Comparison of ENCODE assay signal across 8 cellular contexts in the genomic region with DNA sequence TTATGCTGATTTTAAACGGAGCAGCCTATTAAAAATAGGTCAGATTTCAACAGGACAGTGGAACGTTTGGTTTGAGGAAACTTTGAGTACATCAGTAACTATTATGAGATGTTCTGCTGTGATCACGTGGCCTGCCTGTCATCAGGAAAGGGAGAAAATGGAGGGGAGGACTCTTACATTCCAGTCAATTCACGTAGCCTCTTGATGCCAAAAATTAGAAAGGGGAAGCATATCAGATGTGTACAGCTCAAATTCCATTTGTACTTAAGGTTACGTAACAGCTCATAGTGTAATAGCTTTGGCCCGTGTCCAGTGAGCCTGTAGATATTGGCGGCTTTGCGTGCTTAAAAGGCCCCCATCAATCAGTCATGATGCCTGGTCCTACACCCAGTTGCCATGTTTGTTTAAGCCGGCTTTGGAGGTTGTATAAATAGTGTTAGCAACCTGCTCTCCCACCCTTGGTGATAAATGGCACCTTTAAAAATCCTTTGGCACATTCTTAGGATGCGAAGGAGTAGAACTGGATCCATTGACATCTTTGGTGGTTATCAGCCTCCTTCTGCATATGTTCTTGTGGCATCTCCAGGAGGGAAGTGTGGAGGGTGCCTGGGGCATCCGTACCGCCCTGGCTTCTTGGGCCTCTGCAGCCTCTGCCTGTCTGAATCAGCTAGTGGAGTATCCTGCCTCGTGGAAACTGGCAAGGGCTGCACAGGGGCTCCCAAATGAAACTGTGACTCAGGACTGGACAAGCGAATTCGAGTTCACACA.
DNase-seq lines count a peak whose midpoint lies in the region; ATAC-seq, FAIRE-seq and TF ChIP-seq lines count a peak whose summit lies in the region.

No MANE protein-coding gene starts in this region.

- intact Hi-C loops in K562 (cut with micrococcal nuclease) = no loop called here

- TF ChIP-seq EP300 in K562 (IDR thresholded peaks at IDR 0.05; ENCODE audit: low read length) = no peak

- no peaks in the 10 kb centered on the region for H4K20me1 ChIP-seq in K562 (replicated peaks; ENCODE audit: control insufficient read depth, insufficient read depth, low read length)

- H3K4me2 ChIP-seq in K562 (ENCODE audit: insufficient read depth, low read length) = no peak overlapping the region

- peaks cover 0 to 8% of the 10 kb centered on the region in 2 experiments; a peak in 3 of 5 replicates for H3K27me3 ChIP-seq in K562 (ENCODE audit: control insufficient read depth in 2 of 2, insufficient read depth in 2 of 2, low read length in 2 of 2)

- POLR2A ChIA-PET in K562 (lab: Yijun Ruan, JAX) = no interaction called here

- H2AFZ ChIP-seq in K562 (ENCODE audit: low read depth, low read length) = no peak overlapping the region

- no peak for FAIRE-seq in K562 (lab: Jason Lieb, UNC)

- WGBS in K562 (ENCODE audit: insufficient coverage, low coverage, missing lambda C conversion rate) = 3% methylated on average over 15 of the region's 15 CpGs

- no peaks in the 10 kb centered on the region for H3K4me1 ChIP-seq in K562 (replicated peaks in 1 of 2; ENCODE audit: control insufficient read depth in 2 of 2, insufficient read depth in 2 of 2, low read length in 2 of 2)

- no peaks in the 10 kb centered on the region for H3K9me1 ChIP-seq in K562 (ENCODE audit: control insufficient read depth, insufficient read depth, low read length)

- H3K79me2 ChIP-seq in K562 (ENCODE audit: control insufficient read depth, insufficient read depth, low read length) = no peaks in the 10 kb centered on the region

- no peaks in the 10 kb centered on the region for H3K9me3 ChIP-seq in K562 (replicated peaks; ENCODE audit: control insufficient read depth, insufficient read depth, low read depth, low read length)

- no peak for TF ChIP-seq CTCF in K562 (IDR thresholded peaks at IDR 0.05 in 2 of 3, conservative IDR thresholded peaks at IDR 0.05 in 1 of 3; ENCODE audit: insufficient read depth in 2 of 3, low read depth in 1 of 3, low read length in 3 of 3)
- TF ChIP-seq CTCF in GM13977 (IDR thresholded peaks at IDR 0.05; ENCODE audit: extremely low read depth, insufficient read depth, missing control alignments) = no peak

- H3K36me3 ChIP-seq in K562 (ENCODE audit: control insufficient read depth, insufficient read depth, low read length) = no peaks in the 10 kb centered on the region

- H3K4me3 ChIP-seq in K562 = no peak overlapping the region

- peaks cover 8% of the 10 kb centered on the region for H3K27me3 Mint-ChIP-seq in activated naive CD8-positive, alpha-beta T cell treated with anti-CD3 and anti-CD28 coated beads for 36 hours

- H3K4me1 Mint-ChIP-seq in activated naive CD8-positive, alpha-beta T cell treated with anti-CD3 and anti-CD28 coated beads for 36 hours = no peaks in the 10 kb centered on the region

- ATAC-seq in K562 = no peak

- DNase-seq in AG20443 (ENCODE audit: low spot score) (peak; percentile 66), NCI-H146 treated with DMSO at 0.1 percent for 48 hours (lab: John Stamatoyannopoulos, UW; ENCODE audit: unreplicated experiment) (peak; percentile 48), K562 (ENCODE audit: extremely low read depth in 1 of 4, low spot score in 3 of 4) (no peak), lung microvascular endothelial cell (ENCODE audit: low read depth in 2 of 2) (peak; percentile 90 to 99), cerebellar nuclear complex (lab: John Stamatoyannopoulos, UW) (no peak), GM13977 (ENCODE audit: low spot score) (no peak), T-helper 9 cell (no peak)
- DNase-seq in activated naive CD8-positive, alpha-beta T cell treated with anti-CD3 and anti-CD28 coated beads for 36 hours = no peak

- no peaks in the 10 kb centered on the region for H3K9me3 Mint-ChIP-seq in activated naive CD8-positive, alpha-beta T cell treated with anti-CD3 and anti-CD28 coated beads for 36 hours

- no TSS peak for BruUV-seq in K562 (replicated peaks; lab: Mats Ljungman, UMichigan)

- no peak overlapping the region for H3K27ac Mint-ChIP-seq in activated naive CD8-positive, alpha-beta T cell treated with anti-CD3 and anti-CD28 coated beads for 36 hours

- no peak for TF ChIP-seq RAD21 in K562 (CRISPR knock-in tag; conservative IDR thresholded peaks at IDR 0.05 in 1 of 2, IDR thresholded peaks at IDR 0.05 in 1 of 2)

- H3K9ac ChIP-seq in K562 (ENCODE audit: insufficient read depth in 1 of 2, low read depth in 2 of 2, low read length in 2 of 2) = no peak overlapping the region

- in situ Hi-C loops in K562 (cut with MboI) = no loop called here
- in situ Hi-C loops in GM13977 (cut with MboI; ENCODE audit: low pct_unique_long_range_greater_than_20kb, low sequenced_read_pairs, unreplicated experiment) = no loop called here

- no peak for TF ChIP-seq POLR2A in K562 (conservative IDR thresholded peaks at IDR 0.05)

- no peaks in the 10 kb centered on the region for H3K36me3 Mint-ChIP-seq in activated naive CD8-positive, alpha-beta T cell treated with anti-CD3 and anti-CD28 coated beads for 36 hours

- CTCF ChIA-PET in K562 (lab: Yijun Ruan, JAX; ENCODE audit: low intra/inter-chr PET ratio) = no interaction called here

- H3K27ac ChIP-seq in K562 (ENCODE audit: extremely low read depth, low read depth, low read length) = no peak overlapping the region

- no peak overlapping the region for H3K4me3 Mint-ChIP-seq in activated naive CD8-positive, alpha-beta T cell treated with anti-CD3 and anti-CD28 coated beads for 36 hours

TF ChIP-seq in K562, 482 proteins besides CTCF, POLR2A, EP300 and RAD21:
- no peak for TF ChIP-seq CEBPG (CRISPR knock-in tag; IDR thresholded peaks at IDR 0.05)
- TF ChIP-seq CEBPG (tag; conservative IDR thresholded peaks at IDR 0.05 in 1 of 2, IDR thresholded peaks at IDR 0.05 in 1 of 2) = 0 out of 4 replicates have a peak, but pooled peaks of 1 of the 2 experiments have one; percentile 50
- TF ChIP-seq, protein P1, sequence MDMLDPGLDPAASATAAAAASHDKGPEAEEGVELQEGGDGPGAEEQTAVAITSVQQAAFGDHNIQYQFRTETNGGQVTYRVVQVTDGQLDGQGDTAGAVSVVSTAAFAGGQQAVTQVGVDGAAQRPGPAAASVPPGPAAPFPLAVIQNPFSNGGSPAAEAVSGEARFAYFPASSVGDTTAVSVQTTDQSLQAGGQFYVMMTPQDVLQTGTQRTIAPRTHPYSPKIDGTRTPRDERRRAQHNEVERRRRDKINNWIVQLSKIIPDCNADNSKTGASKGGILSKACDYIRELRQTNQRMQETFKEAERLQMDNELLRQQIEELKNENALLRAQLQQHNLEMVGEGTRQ (CRISPR knock-in tag; IDR thresholded peaks at IDR 0.05) = peak; percentile 20; the same call in 1 of the 2 replicates
- TF ChIP-seq CEBPB (tag; IDR thresholded peaks at IDR 0.05) = 0 out of 2 replicates have a peak, but pooled peaks have one; percentile 16
- no peak for TF ChIP-seq SNIP1 (IDR thresholded peaks at IDR 0.05; ENCODE audit: low read depth)
- 0 out of 2 replicates have a peak, but pooled peaks have one; percentile 55 for TF ChIP-seq ZKSCAN8 (CRISPR knock-in tag; IDR thresholded peaks at IDR 0.05)

Comparison
In these comparisons a context has a peak if more than half of its experiments do, and no peak if none do; other contexts are left out.
1. DNase-seq: peak in AG20443 (single experiment), NCI-H146 treated with DMSO at 0.1 percent for 48 hours (single experiment) and lung microvascular endothelial cell (2 of 2); none in K562 (0 of 4), activated naive CD8-positive, alpha-beta T cell treated with anti-CD3 and anti-CD28 coated beads for 36 hours (single experiment), cerebellar nuclear complex (0 of 2), GM13977 (single experiment) and T-helper 9 cell (single experiment).